ENCODE assay signal across 8 cellular contexts in the genomic region with DNA sequence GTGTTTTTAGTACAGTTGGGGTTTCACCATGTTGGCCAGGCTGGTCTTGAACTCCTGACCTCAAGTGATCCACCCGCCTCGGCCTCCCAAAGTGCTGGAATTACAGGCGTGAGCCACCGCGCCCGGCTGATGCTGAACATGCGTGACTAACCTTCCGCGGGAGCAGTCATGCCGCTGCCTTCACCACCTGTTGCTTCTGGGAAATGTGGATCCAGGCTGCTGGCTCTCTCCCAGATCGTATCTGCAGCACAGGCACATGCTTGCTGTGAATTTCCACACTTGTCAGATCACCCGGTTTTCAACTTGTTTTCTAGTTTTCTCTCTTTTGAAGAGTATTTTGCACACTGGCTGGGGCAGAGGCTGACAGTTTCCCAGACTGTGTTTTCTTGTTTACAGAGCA.
DNase-seq lines count a peak whose midpoint lies in the region; ATAC-seq, FAIRE-seq and TF ChIP-seq lines count a peak whose summit lies in the region.
"Not testable (repeated sequence)": the region's sequence is repeated elsewhere in the genome, so short reads cannot be mapped to it uniquely, and the experiment has no call there.

No MANE protein-coding gene starts in this region.

- intact Hi-C loops in left ventricle myocardium inferior (cut with micrococcal nuclease); mucosa of descending colon (cut with DNase I, micrococcal nuclease): not testable (repeated sequence)
- intact Hi-C loops in sigmoid colon (cut with DNase I) = loop anchor here (5.0 kb wide), 1 partner anchor 34 kb away; no protein-coding TSS in a partner anchor

- H3K79me2 ChIP-seq in DND-41 (ENCODE audit: insufficient read depth, low read length) = not testable (repeated sequence)

- whole genome bisulfite sequencing in A549 (ENCODE audit: missing lambda C conversion rate) = 84% methylated on average over 12 of the region's 12 CpGs
- WGBS in sigmoid colon, 2 donors = 36 to 81% methylated on average over 12 of the region's 12 CpGs

- H3K9ac ChIP-seq in DND-41 (ENCODE audit: low read depth, low read length) = not testable (repeated sequence)

- H3K27ac ChIP-seq in A549 (0 out of 6 replicates have a peak overlapping the region, but pooled peaks of 1 of the 2 experiments have one; percentile 3), coronary artery (peak overlapping the region; percentile 20 to 42), left ventricle myocardium inferior (replicated peaks) (peak overlapping the region; percentile 18), sigmoid colon (peak overlapping the region in 2 of 4 donors; percentile 74)
- not testable (repeated sequence) for H3K27ac ChIP-seq in DND-41 (ENCODE audit: low read length)

- H3K4me2 ChIP-seq in A549 = peak overlapping the region; percentile 66; the same call in 1 of the 3 replicates
- not testable (repeated sequence) for H3K4me2 ChIP-seq in DND-41 (ENCODE audit: insufficient read depth, low read length)

- TF ChIP-seq POLR2A in A549 (IDR thresholded peaks at IDR 0.05; ENCODE audit: low read length); sigmoid colon (IDR thresholded peaks at IDR 0.05): not testable (repeated sequence)

- TF ChIP-seq CTCF in A549 (IDR thresholded peaks at IDR 0.05); DND-41 (IDR thresholded peaks at IDR 0.05; ENCODE audit: borderline replicate concordance, extremely low read depth, low read length, poor library complexity, severe bottlenecking); astrocyte of the cerebellum (IDR thresholded peaks at IDR 0.05; ENCODE audit: low read depth, low read length, missing control alignments); coronary artery (IDR thresholded peaks at IDR 0.05); left ventricle myocardium inferior (IDR thresholded peaks at IDR 0.05; ENCODE audit: borderline replicate concordance); mucosa of descending colon (IDR thresholded peaks at IDR 0.05); sigmoid colon (IDR thresholded peaks at IDR 0.05): not testable (repeated sequence)

- not testable (repeated sequence) for ATAC-seq in A549; DND-41 (ENCODE audit: insufficient read depth, low read depth); mucosa of descending colon

- not testable (repeated sequence) for H3K36me3 ChIP-seq in DND-41 (ENCODE audit: insufficient read depth, low read length); left ventricle myocardium inferior; mucosa of descending colon (ENCODE audit: low read depth); sigmoid colon

- in situ Hi-C loops in astrocyte of the cerebellum (cut with HindIII; ENCODE audit: low sequenced_read_pairs) = not testable (repeated sequence)

- 0 out of 2 replicates have a peak overlapping the region, but pooled peaks have one; percentile 39 for H2AFZ ChIP-seq in DND-41 (ENCODE audit: low read depth, low read length)

- not testable (repeated sequence) for H3K9me3 ChIP-seq in A549; DND-41 (ENCODE audit: insufficient read depth, low read length, severe bottlenecking); left ventricle myocardium inferior (replicated peaks); mucosa of descending colon; sigmoid colon

- not testable (repeated sequence) for TF ChIP-seq EP300 in A549 (IDR thresholded peaks at IDR 0.05); sigmoid colon (IDR thresholded peaks at IDR 0.05)

- H3K4me1 ChIP-seq in A549 (peaks cover 58% of the 10 kb centered on the region), left ventricle myocardium inferior (peaks cover 18% of the 10 kb centered on the region), mucosa of descending colon (ENCODE audit: low read depth) (peaks cover 52% of the 10 kb centered on the region), sigmoid colon (peaks cover 0 to 23% (median 17%) of the 10 kb centered on the region in 4 donors)
- H3K4me1 ChIP-seq in DND-41 (ENCODE audit: insufficient read depth, low read length) = not testable (repeated sequence)

- CTCF ChIA-PET in A549 (lab: Yijun Ruan, JAX) = not testable (repeated sequence)

- not testable (repeated sequence) for H4K20me1 ChIP-seq in DND-41 (ENCODE audit: insufficient read depth, low read length)

- TF ChIP-seq RAD21 in A549 (conservative IDR thresholded peaks at IDR 0.05 in 1 of 2, IDR thresholded peaks at IDR 0.05 in 1 of 2) = not testable (repeated sequence)

- not testable (repeated sequence) for H3K4me3 ChIP-seq in A549; DND-41 (ENCODE audit: low read depth in 1 of 2, low read length in 2 of 2); astrocyte of the cerebellum (ENCODE audit: low read depth, low read length); coronary artery; left ventricle myocardium inferior; mucosa of descending colon; sigmoid colon

- not testable (repeated sequence) for FAIRE-seq in A549 (lab: Jason Lieb, UNC)

- not testable (repeated sequence) for DNase-seq in A549 (ENCODE audit: low read depth in 1 of 2, low spot score in 1 of 2); DND-41; coronary artery (ENCODE audit: low spot score); left ventricle myocardium inferior
- peak; percentile 19 for DNase-seq in NCI-H2029 (lab: John Stamatoyannopoulos, UW)
- peak; percentile 71 for DNase-seq in astrocyte of the cerebellum (ENCODE audit: low read depth)
- peak; percentile 52 to 61 (median 57) for DNase-seq in mucosa of descending colon
- DNase-seq in sigmoid colon = peak; percentile 82

- H3K27me3 ChIP-seq in DND-41 (ENCODE audit: insufficient read depth, low read length, poor library complexity); left ventricle myocardium inferior (ENCODE audit: low read depth); sigmoid colon: not testable (repeated sequence)

- POLR2A ChIA-PET in A549 (lab: Yijun Ruan, JAX) = not testable (repeated sequence)
